ENCODE assay signal across 1 cellular context in genomic region chr11:35168606-35169200, GRCh38.
TF ChIP-seq lines count a peak whose summit lies in the region.

No MANE protein-coding gene starts in this region.

TF ChIP-seq in SK-N-SH, 30 proteins besides CTCF, POLR2A, EP300 and RAD21 (continued from another document):
- TF ChIP-seq RCOR1 (IDR thresholded peaks at IDR 0.05; ENCODE audit: low read length) (no peak), EZH2phosphoT487 (IDR thresholded peaks at IDR 0.05; ENCODE audit: borderline replicate concordance, low read depth) (no peak), JUND (IDR thresholded peaks at IDR 0.05) (no peak), FOXM1 (IDR thresholded peaks at IDR 0.05; ENCODE audit: low read depth) (no peak), RXRA (IDR thresholded peaks at IDR 0.05; ENCODE audit: borderline replicate concordance, low read depth) (no peak), YY1 (IDR thresholded peaks at IDR 0.05; ENCODE audit: low read depth) (no peak)
- TF ChIP-seq, protein P1, sequence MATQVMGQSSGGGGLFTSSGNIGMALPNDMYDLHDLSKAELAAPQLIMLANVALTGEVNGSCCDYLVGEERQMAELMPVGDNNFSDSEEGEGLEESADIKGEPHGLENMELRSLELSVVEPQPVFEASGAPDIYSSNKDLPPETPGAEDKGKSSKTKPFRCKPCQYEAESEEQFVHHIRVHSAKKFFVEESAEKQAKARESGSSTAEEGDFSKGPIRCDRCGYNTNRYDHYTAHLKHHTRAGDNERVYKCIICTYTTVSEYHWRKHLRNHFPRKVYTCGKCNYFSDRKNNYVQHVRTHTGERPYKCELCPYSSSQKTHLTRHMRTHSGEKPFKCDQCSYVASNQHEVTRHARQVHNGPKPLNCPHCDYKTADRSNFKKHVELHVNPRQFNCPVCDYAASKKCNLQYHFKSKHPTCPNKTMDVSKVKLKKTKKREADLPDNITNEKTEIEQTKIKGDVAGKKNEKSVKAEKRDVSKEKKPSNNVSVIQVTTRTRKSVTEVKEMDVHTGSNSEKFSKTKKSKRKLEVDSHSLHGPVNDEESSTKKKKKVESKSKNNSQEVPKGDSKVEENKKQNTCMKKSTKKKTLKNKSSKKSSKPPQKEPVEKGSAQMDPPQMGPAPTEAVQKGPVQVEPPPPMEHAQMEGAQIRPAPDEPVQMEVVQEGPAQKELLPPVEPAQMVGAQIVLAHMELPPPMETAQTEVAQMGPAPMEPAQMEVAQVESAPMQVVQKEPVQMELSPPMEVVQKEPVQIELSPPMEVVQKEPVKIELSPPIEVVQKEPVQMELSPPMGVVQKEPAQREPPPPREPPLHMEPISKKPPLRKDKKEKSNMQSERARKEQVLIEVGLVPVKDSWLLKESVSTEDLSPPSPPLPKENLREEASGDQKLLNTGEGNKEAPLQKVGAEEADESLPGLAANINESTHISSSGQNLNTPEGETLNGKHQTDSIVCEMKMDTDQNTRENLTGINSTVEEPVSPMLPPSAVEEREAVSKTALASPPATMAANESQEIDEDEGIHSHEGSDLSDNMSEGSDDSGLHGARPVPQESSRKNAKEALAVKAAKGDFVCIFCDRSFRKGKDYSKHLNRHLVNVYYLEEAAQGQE (IDR thresholded peaks at IDR 0.05; ENCODE audit: low read depth, low read length), result no peak
